Comparison of ENCODE assay signal across 9 cellular contexts in genomic region chr1:8873001-8873400, GRCh38. TPM values are rescaled to one million over a fixed set of nuclear protein-coding genes. Genes with fewer than 3 reads are reported as not detected.
DNase-seq lines count a peak whose midpoint lies in the region; ATAC-seq and TF ChIP-seq lines count a peak whose summit lies in the region.
"Had no signal": no experiment of that assay in that cellular context is flagged by ENCODE, and none has a peak within 500 bp of the region (broad histone marks: within the 10 kb centered on the region; RNA-seq: fewer than 3 reads in every experiment).

No MANE protein-coding gene starts in this region.

- TF ChIP-seq POLR2A in sigmoid colon (IDR thresholded peaks at IDR 0.05) = no peak

- H3K27ac ChIP-seq in H9 (ENCODE audit: insufficient read length, low read depth, low read length) = no peak overlapping the region
- H3K27ac ChIP-seq in esophagus (ENCODE audit: low read depth in 2 of 2, low read length in 1 of 2) = peak overlapping the region; percentile 29 to 64
- peak overlapping the region; percentile 73 to 100 (median 85) for H3K27ac ChIP-seq in sigmoid colon

- H2BK120ac ChIP-seq in H9 (ENCODE audit: low read depth, low read length, poor library complexity, severe bottlenecking) = no peak overlapping the region

- no peak overlapping the region for H4K8ac ChIP-seq in H9 (replicated peaks; ENCODE audit: insufficient read length, low read depth, low read length)

- H3K23ac ChIP-seq in H9 (ENCODE audit: insufficient read length, low read depth, low read length) = no peak overlapping the region

- H3K9me3 ChIP-seq in H9 (ENCODE audit: control insufficient read depth, low read depth, low read length) (no peaks in the 10 kb centered on the region), T-helper 17 cell (ENCODE audit: control insufficient read depth, low read length, poor library complexity, severe bottlenecking) (no peaks in the 10 kb centered on the region), esophagus (ENCODE audit: control insufficient read depth in 2 of 2, insufficient read depth in 1 of 2, low read depth in 1 of 2, low read length in 1 of 2) (no peaks in the 10 kb centered on the region), sigmoid colon (no peaks in the 10 kb centered on the region)
- H3K9me3 ChIP-seq: HAP-1 had no signal

- H2AFZ ChIP-seq in H9 (ENCODE audit: low read length) = no peak overlapping the region

- H2BK12ac ChIP-seq in H9 (ENCODE audit: insufficient read length, low read depth, low read length) = no peak overlapping the region

- H2BK20ac ChIP-seq in H9 (ENCODE audit: low read depth, low read length, poor library complexity, severe bottlenecking) = no peak overlapping the region

- TF ChIP-seq CTCF in H9 (conservative IDR thresholded peaks at IDR 0.05) = no peak
- no peak for TF ChIP-seq CTCF in sigmoid colon (IDR thresholded peaks at IDR 0.05)

- H3K4me3 Mint-ChIP-seq in H9 = peak overlapping the region; percentile 39 to 45
- H3K4me3 Mint-ChIP-seq in T-helper 17 cell = peak overlapping the region; percentile 28

- no peak overlapping the region for H3K9ac ChIP-seq in H9 (ENCODE audit: extremely low read depth, insufficient read length, low read length)

- H2BK5ac ChIP-seq in H9 (ENCODE audit: insufficient read length, low read length) = peak overlapping the region; percentile 12

- H3K23me2 ChIP-seq in H9 (ENCODE audit: insufficient read length, low read depth, low read length, poor library complexity, severe bottlenecking) = no peaks in the 10 kb centered on the region

- H4K5ac ChIP-seq in H9 (ENCODE audit: insufficient read length, low read depth, low read length) = no peak overlapping the region

- H3K36me3 Mint-ChIP-seq in H9 (ENCODE audit: insufficient read depth in 1 of 3, low read depth in 3 of 3) (peaks cover 84 to 98% (median 85%) of the 10 kb centered on the region in 3 experiments), T-helper 17 cell (ENCODE audit: low read depth) (peaks cover 9% of the 10 kb centered on the region)

- H3K79me2 ChIP-seq in H9 (ENCODE audit: insufficient read depth, low read length) = peaks cover 29% of the 10 kb centered on the region

- H3K27me3 ChIP-seq in H9 (ENCODE audit: insufficient read depth, low read length) (no peaks in the 10 kb centered on the region), esophagus (ENCODE audit: control insufficient read depth in 1 of 2, insufficient read depth in 2 of 2, low read length in 2 of 2) (no peaks in the 10 kb centered on the region), sigmoid colon (no peaks in the 10 kb centered on the region)

- ATAC-seq in T-helper 17 cell (no peak), HG03460 (IDR thresholded peaks at IDR 0.05; ENCODE audit: unreplicated experiment) (no peak)

- H3K14ac ChIP-seq in H9 (ENCODE audit: insufficient read depth, low read length) = no peak overlapping the region

- H3K36me3 ChIP-seq in esophagus (ENCODE audit: control insufficient read depth in 2 of 2, insufficient read depth in 2 of 2, low read length in 1 of 2) (peaks cover 26 to 33% of the 10 kb centered on the region in 2 donors), sigmoid colon (peaks cover 20 to 63% (median 49%) of the 10 kb centered on the region in 4 donors)

- peaks cover 59 to 66% of the 10 kb centered on the region in 2 experiments for H3K4me1 Mint-ChIP-seq in H9
- peaks cover 38% of the 10 kb centered on the region for H3K4me1 Mint-ChIP-seq in T-helper 17 cell

- no peaks in the 10 kb centered on the region; a peak in 1 of 5 replicates for H3K9me3 Mint-ChIP-seq in H9

- H3K4me2 ChIP-seq in H9 (ENCODE audit: insufficient read depth, insufficient read length, low read length) = peak overlapping the region; percentile 34

- H3K4me3 ChIP-seq in esophagus (ENCODE audit: low read depth in 1 of 2, low read length in 2 of 2) (no peak overlapping the region), sigmoid colon (no peak overlapping the region)
- H3K4me3 ChIP-seq: HAP-1 had no signal

- H3K27me3 Mint-ChIP-seq in H9 (ENCODE audit: low read depth) (no peaks in the 10 kb centered on the region), T-helper 17 cell (no peaks in the 10 kb centered on the region)

- no peak overlapping the region for H3K18ac ChIP-seq in H9 (ENCODE audit: insufficient read length, low read depth, low read length)

- no peak overlapping the region for H4K91ac ChIP-seq in H9 (ENCODE audit: insufficient read length, low read depth, low read length)

- H3K79me1 ChIP-seq in H9 (ENCODE audit: insufficient read depth, low read depth, low read length, poor library complexity, severe bottlenecking) = peaks cover 11% of the 10 kb centered on the region

- H3T11ph ChIP-seq in H9 (ENCODE audit: low read length) = no peak overlapping the region

- WGBS in H9 (ENCODE audit: extremely low coverage, insufficient read length, low lambda C conversion rate) = no CpG with 5 or more reads among the region's 5 CpGs
- WGBS in esophagus, 2 donors = 71 to 83% methylated on average over 5 of the region's 5 CpGs
- 89 to 93% methylated on average over 5 of the region's 5 CpGs for WGBS in sigmoid colon, 2 donors

- H2AK5ac ChIP-seq in H9 (ENCODE audit: insufficient read length, low read length) = no peak overlapping the region

- H3K27ac Mint-ChIP-seq in H9 (peak overlapping the region; percentile 75 to 89 (median 88)), T-helper 17 cell (peak overlapping the region; percentile 95)

- intact Hi-C loops in sigmoid colon (cut with DNase I) = loop anchor here (10.0 kb wide), 1 partner anchor 898 kb away; no protein-coding TSS in a partner anchor

- DNase-seq in H9 = no peak
- no peak for DNase-seq in T-helper 17 cell
- DNase-seq in sigmoid colon = no peak
- DNase-seq in midbrain (lab: John Stamatoyannopoulos, UW) = no peak
- DNase-seq in AG20443 (ENCODE audit: low spot score) = no peak
- DNase-seq in globus pallidus (ENCODE audit: low spot score) = no peak

- H3K4ac ChIP-seq in H9 (ENCODE audit: low read depth, low read length) = no peak overlapping the region

- H2BK15ac ChIP-seq in H9 (ENCODE audit: low read depth, low read length) = no peak overlapping the region

- H4K20me1 ChIP-seq in H9 (ENCODE audit: control insufficient read depth, insufficient read depth, insufficient read length) = no peaks in the 10 kb centered on the region

- no peak overlapping the region for H3K56ac ChIP-seq in H9 (ENCODE audit: insufficient read length, low read depth, low read length)

- no peak for TF ChIP-seq EP300 in sigmoid colon (IDR thresholded peaks at IDR 0.05)

- H3K4me1 ChIP-seq in H9 (ENCODE audit: insufficient read depth, low read length) (peaks cover 8% of the 10 kb centered on the region; the same call in 1 of the 2 replicates), esophagus (ENCODE audit: control insufficient read depth in 2 of 2, insufficient read depth in 2 of 2, low read length in 1 of 2) (peaks cover 0 to 14% of the 10 kb centered on the region in 2 donors), sigmoid colon (peaks cover 0 to 60% (median 52%) of the 10 kb centered on the region in 4 donors)

RNA-seq across cellular contexts. Expression of gene ENO1, which starts 5.5 kb away (rescaled TPM):
- 1,781 and 1,786 TPM in 2 replicates for total RNA-seq in H9 (2021)
- 100 to 1,000 TPM; 322 to 380 TPM for total RNA-seq in T-helper 17 cell
- polyA plus RNA-seq in esophagus = 1,000 to 10,000 TPM in 1 of 2 donors, 100 to 1,000 TPM in 1; 403 to 1,101 TPM
- total RNA-seq in sigmoid colon = 100 to 1,000 TPM; 265 to 324 (median 300) TPM
- polyA plus RNA-seq in sigmoid colon = 100 to 1,000 TPM; 344 to 968 (median 364) TPM

RNA-seq across cellular contexts. Expression of gene RERE, which starts 55.6 kb away (rescaled TPM):
- 92.7 and 103 TPM in 2 replicates for total RNA-seq in H9 (2021)
- 100 to 1,000 TPM; 102 to 108 TPM for total RNA-seq in T-helper 17 cell
- polyA plus RNA-seq in esophagus = 10 to 100 TPM; 14.0 to 24.4 TPM
- 100 to 1,000 TPM in 2 of 4 donors, 10 to 100 TPM in 2; 90.6 to 148 (median 124) TPM for total RNA-seq in sigmoid colon
- 10 to 100 TPM; 19.2 to 43.2 (median 27.5) TPM for polyA plus RNA-seq in sigmoid colon
